Comparison of ENCODE assay signal across 12 cellular contexts in genomic region chr1:21894034-21894881, GRCh38. TPM values are rescaled to one million over a fixed set of nuclear protein-coding genes. Genes with fewer than 3 reads are reported as not detected.
DNase-seq lines count a peak whose midpoint lies in the region; ATAC-seq and TF ChIP-seq lines count a peak whose summit lies in the region.
"Had no signal": no experiment of that assay in that cellular context is flagged by ENCODE, and none has a peak within 500 bp of the region (broad histone marks: within the 10 kb centered on the region; RNA-seq: fewer than 3 reads in every experiment).

No MANE protein-coding gene starts in this region.

- H3K9ac ChIP-seq in muscle layer of colon (ENCODE audit: low read length), result peak overlapping the region; percentile 14

- no peak overlapping the region for H3K4me3 ChIP-seq in adrenal gland
- H3K4me3 ChIP-seq in muscle layer of colon (ENCODE audit: low read depth in 1 of 2, low read length in 2 of 2), result no peak overlapping the region
- H3K4me3 ChIP-seq in stomach, result no peak overlapping the region
- H3K4me3 ChIP-seq: PC-9 had no signal

- POLR2A ChIA-PET in naive thymus-derived CD8-positive, alpha-beta T cell (lab: Charles Lee), result no interaction called here

- H3K4me3 Mint-ChIP-seq in naive thymus-derived CD8-positive, alpha-beta T cell, result no peak overlapping the region
- H3K4me3 Mint-ChIP-seq: CD14-positive monocyte had no signal

- H3K36me3 Mint-ChIP-seq in naive thymus-derived CD8-positive, alpha-beta T cell, result no peaks in the 10 kb centered on the region
- H3K36me3 Mint-ChIP-seq: CD14-positive monocyte, IgD-negative memory B cell had no signal

- TF ChIP-seq EP300 in stomach (IDR thresholded peaks at IDR 0.05), result no peak

- H3K9me3 ChIP-seq in adrenal gland (replicated peaks in 1 of 3) (no peaks in the 10 kb centered on the region), muscle layer of colon (ENCODE audit: low read length) (no peaks in the 10 kb centered on the region), stomach (no peaks in the 10 kb centered on the region)

- no peak for TF ChIP-seq CTCF in adrenal gland (IDR thresholded peaks at IDR 0.05)
- no peak for TF ChIP-seq CTCF in stomach (IDR thresholded peaks at IDR 0.05)

- TF ChIP-seq POLR2A in adrenal gland (IDR thresholded peaks at IDR 0.05), result no peak
- TF ChIP-seq POLR2A in stomach (IDR thresholded peaks at IDR 0.05), result no peak

- peak; percentile 86 for DNase-seq in NCI-H1092 treated with DMSO at 0.1 percent for 48 hours (lab: John Stamatoyannopoulos, UW)
- peak in 2 of 7 donors; percentile 40 to 44 for DNase-seq in adrenal gland
- DNase-seq in stomach, result no peak
- no peak for DNase-seq in naive thymus-derived CD8-positive, alpha-beta T cell
- DNase-seq: amniotic stem cell, NCI-H1436, PC-9 had no signal

- no peak for ATAC-seq in naive thymus-derived CD8-positive, alpha-beta T cell
- ATAC-seq in GM21526 (IDR thresholded peaks at IDR 0.05; ENCODE audit: low FRiP score, unreplicated experiment), result no peak
- no peak for ATAC-seq in HG03095 (IDR thresholded peaks at IDR 0.05; ENCODE audit: unreplicated experiment)

- intact Hi-C loops in adrenal gland (cut with DNase I) (no loop called here), stomach (cut with DNase I; ENCODE audit: low total_unique reads) (no loop called here)

- peak overlapping the region in 2 of 10 donors; percentile 56 to 63 for H3K27ac Mint-ChIP-seq in naive thymus-derived CD8-positive, alpha-beta T cell
- H3K27ac Mint-ChIP-seq: CD14-positive monocyte, IgD-negative memory B cell had no signal

- no peaks in the 10 kb centered on the region for H3K27me3 Mint-ChIP-seq in naive thymus-derived CD8-positive, alpha-beta T cell
- H3K27me3 Mint-ChIP-seq: IgD-negative memory B cell had no signal

- peak overlapping the region in 3 of 5 donors; percentile 2 to 93 (median 6) for H3K27ac ChIP-seq in adrenal gland
- peak overlapping the region; percentile 53 for H3K27ac ChIP-seq in muscle layer of colon (ENCODE audit: low read depth, low read length)
- peak overlapping the region in 4 of 5 donors; percentile 38 to 97 (median 90) for H3K27ac ChIP-seq in stomach
- H3K27ac ChIP-seq: PC-9 had no signal

- 47 to 70% (median 60%) methylated on average over 7 to 11 of the region's 11 CpGs for WGBS in adrenal gland, 4 donors
- 47 to 71% (median 56%) methylated on average over 7 to 11 of the region's 11 CpGs for WGBS in stomach, 5 donors

- peaks cover 0 to 2% (median 0%) of the 10 kb centered on the region in 4 donors for H3K4me1 Mint-ChIP-seq in naive thymus-derived CD8-positive, alpha-beta T cell
- H3K4me1 Mint-ChIP-seq: CD14-positive monocyte, IgD-negative memory B cell had no signal

- H3K36me3 ChIP-seq in adrenal gland (replicated peaks in 1 of 2) (peaks cover 0 to 38% of the 10 kb centered on the region in 2 donors), muscle layer of colon (ENCODE audit: insufficient read depth, low read length) (peaks cover 63% of the 10 kb centered on the region), stomach (peaks cover 49 to 70% (median 64%) of the 10 kb centered on the region in 4 donors)

- H3K27me3 ChIP-seq in adrenal gland (no peaks in the 10 kb centered on the region), muscle layer of colon (ENCODE audit: control insufficient read depth in 1 of 2, insufficient read depth in 2 of 2, low read length in 2 of 2) (no peaks in the 10 kb centered on the region), stomach (no peaks in the 10 kb centered on the region)

- H3K9me3 Mint-ChIP-seq in naive thymus-derived CD8-positive, alpha-beta T cell, result no peaks in the 10 kb centered on the region

- peaks cover 21 to 50% of the 10 kb centered on the region in 2 donors for H3K4me1 ChIP-seq in adrenal gland (replicated peaks in 1 of 2)
- H3K4me1 ChIP-seq in muscle layer of colon (ENCODE audit: insufficient read depth, low read length), result peaks cover 61% of the 10 kb centered on the region
- H3K4me1 ChIP-seq in stomach, result peaks cover 51 to 69% (median 55%) of the 10 kb centered on the region in 4 donors

RNA-seq across cellular contexts. Expression of gene HSPG2, which starts 42.9 kb away (rescaled TPM):
- total RNA-seq in adrenal gland (100 to 1,000 TPM; 232 to 558 (median 316) TPM), stomach (100 to 1,000 TPM in 4 of 5 donors, 10 to 100 TPM in 1; 88.7 to 504 (median 186) TPM)
- polyA plus RNA-seq in adrenal gland (100 to 1,000 TPM in 2 of 3 donors, 10 to 100 TPM in 1; 38.7 to 394 (median 156) TPM), stomach (10 to 100 TPM; 21.7 to 98.5 (median 62.1) TPM)
- 1 to 10 TPM; 6.4 to 7.2 TPM for total RNA-seq in naive thymus-derived CD8-positive, alpha-beta T cell
- under 1 TPM in 2 of 3 donors, not detected in 1; 0.46 to 0.76 TPM for polyA plus RNA-seq in naive thymus-derived CD8-positive, alpha-beta T cell
- polyA plus RNA-seq: CD14-positive monocyte had no signal

Comparison
In these comparisons a context has a peak if more than half of its experiments do, and no peak if none do; other contexts are left out.
1. H3K27ac ChIP-seq: peak in every context shown above with its lines; median percentile 90 in stomach; 53 in muscle layer of colon; 6 in adrenal gland.
2. RNA of gene HSPG2, which starts 42.9 kb away (total RNA-seq): 232 to 558 TPM in adrenal gland and 88.7 to 504 TPM in stomach; 6.4 to 7.2 TPM in naive thymus-derived CD8-positive, alpha-beta T cell; every median in the first group is over 10 times any median in the second.